In the genomic region with DNA sequence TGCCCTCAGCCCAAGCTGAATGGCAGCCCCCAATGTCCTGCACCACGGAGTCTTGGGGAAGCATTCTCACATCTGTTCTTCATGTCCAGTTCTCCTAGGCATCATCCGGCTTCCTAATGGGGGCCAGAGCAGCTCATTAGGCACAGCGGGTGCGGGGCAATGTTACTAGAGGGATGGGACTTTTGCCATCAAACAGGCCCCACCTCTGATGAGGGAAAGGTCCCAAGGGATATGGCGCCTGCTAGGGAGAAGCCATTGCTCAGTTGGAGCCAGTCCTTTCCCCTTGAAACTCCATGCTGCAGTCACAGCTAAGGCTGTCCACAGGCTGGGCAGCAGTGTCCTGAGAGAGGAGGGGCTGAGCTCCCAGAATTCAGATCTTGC, we compare ENCODE assay signal across 14 cellular contexts.
"Had no signal": no experiment of that assay in that cellular context is flagged by ENCODE, and none has a peak within 500 bp of the region (broad histone marks: within the 10 kb centered on the region; RNA-seq: fewer than 3 reads in every experiment).

No MANE protein-coding gene starts in this region.

- H3K27me3 ChIP-seq: uterus had no signal

- H3K27ac ChIP-seq: brain microvascular endothelial cell, left ventricle myocardium inferior, skin epidermis, stomach, thoracic aorta, uterus had no signal

- DNase-seq: activated gamma-delta T cell; activated T-cell treated with anti-CD3 and anti-CD28 coated beads, Interleukin-2, amount 50 U/mL, for 1 hour; brain microvascular endothelial cell; effector memory CD4-positive, alpha-beta T cell; left ventricle myocardium inferior; mesenchymal stem cell; stimulated activated CD4-positive, alpha-beta T cell treated with anti-CD3 and anti-CD28 coated beads, Interleukin-4, amount 100 ng/mL, for 4 hours; stomach; uterus had no signal

- H3K9me3 ChIP-seq: left ventricle myocardium inferior, stomach, thoracic aorta, uterus had no signal

- H3K36me3 ChIP-seq: brain microvascular endothelial cell, left ventricle myocardium inferior, thoracic aorta, uterus had no signal

- H3K4me3 ChIP-seq: left ventricle myocardium inferior, skin epidermis, stomach, thoracic aorta, uterus had no signal

- FAIRE-seq: frontal cortex, keratinocyte, TTC549 had no signal
